ENCODE assay signal across 1 cellular context in genomic region chr6:31784270-31784925, GRCh38.
A peak's percentile ranks its signal among the peaks of the same experiment; 100 is the strongest.
TF ChIP-seq lines count a peak whose summit lies in the region.

No MANE protein-coding gene starts in this region.

TF ChIP-seq in HepG2, 621 proteins besides CTCF, POLR2A, EP300 and RAD21:
- TF ChIP-seq ZNF629 (CRISPR knock-in tag; conservative IDR thresholded peaks at IDR 0.05) (0 out of 2 replicates have a peak, but pooled peaks have one; percentile 31), KAT7 (CRISPR knock-in tag; IDR thresholded peaks at IDR 0.05; ENCODE audit: borderline replicate concordance) (no peak), PCBP1 (IDR thresholded peaks at IDR 0.05; ENCODE audit: borderline replicate concordance, low read depth, low read length) (no peak)
TF ChIP-seq in HepG2: peak in this region for 1.
